9 cellular contexts compared by ENCODE assay signal in genomic region chr3:27590437-27591320, GRCh38.
DNase-seq lines count a peak whose midpoint lies in the region; ATAC-seq, FAIRE-seq and TF ChIP-seq lines count a peak whose summit lies in the region.
"Had no signal": no experiment of that assay in that cellular context is flagged by ENCODE, and none has a peak within 500 bp of the region (broad histone marks: within the 10 kb centered on the region; RNA-seq: fewer than 3 reads in every experiment).

No MANE protein-coding gene starts in this region.

- H3K4me3 ChIP-seq in SJSA1 (no peak overlapping the region), epithelial cell of esophagus (ENCODE audit: low read length) (no peak overlapping the region)

- peak; percentile 81 for ATAC-seq in omental fat pad (ENCODE audit: low FRiP score)
- ATAC-seq in GM18502 (IDR thresholded peaks at IDR 0.05; ENCODE audit: poor library complexity, unreplicated experiment): no peak
- ATAC-seq in GM21381 (IDR thresholded peaks at IDR 0.05; ENCODE audit: unreplicated experiment): no peak

- H3K4me1 ChIP-seq in SJSA1 (replicated peaks): peaks cover 27% of the 10 kb centered on the region

- no peaks in the 10 kb centered on the region for H3K9me3 ChIP-seq in SJSA1 (replicated peaks)

- no peaks in the 10 kb centered on the region for H3K27me3 ChIP-seq in SJSA1 (replicated peaks)

- peak; percentile 89 for FAIRE-seq in H54 (lab: Jason Lieb, UNC)
- FAIRE-seq: islet of Langerhans had no signal

- no peaks in the 10 kb centered on the region for H3K36me3 ChIP-seq in SJSA1

- TF ChIP-seq POLR2A in H54 (IDR thresholded peaks at IDR 0.05; ENCODE audit: low read depth, low read length): no peak

- DNase-seq in H54 (ENCODE audit: insufficient read length, low spot score): no peak
- peak in 1 of 2 experiments; percentile 39 for DNase-seq in SJSA1 (ENCODE audit: low read depth in 1 of 2, low spot score in 2 of 2)
- peak; percentile 62 for DNase-seq in epithelial cell of esophagus (ENCODE audit: low read depth)
- no peak for DNase-seq in omental fat pad (ENCODE audit: low spot score)
- DNase-seq in NCI-H774 (lab: John Stamatoyannopoulos, UW): no peak
- no peak for DNase-seq in nucleus accumbens (lab: John Stamatoyannopoulos, UW)

- H3K27ac ChIP-seq in SJSA1: peak overlapping the region; percentile 40

- no peak for TF ChIP-seq CTCF in epithelial cell of esophagus (IDR thresholded peaks at IDR 0.05; ENCODE audit: insufficient read depth, low read depth, low read length, missing control alignments)
- TF ChIP-seq CTCF in omental fat pad (IDR thresholded peaks at IDR 0.05): no peak
